Comparison of ENCODE assay signal across 8 cellular contexts in the genomic region with DNA sequence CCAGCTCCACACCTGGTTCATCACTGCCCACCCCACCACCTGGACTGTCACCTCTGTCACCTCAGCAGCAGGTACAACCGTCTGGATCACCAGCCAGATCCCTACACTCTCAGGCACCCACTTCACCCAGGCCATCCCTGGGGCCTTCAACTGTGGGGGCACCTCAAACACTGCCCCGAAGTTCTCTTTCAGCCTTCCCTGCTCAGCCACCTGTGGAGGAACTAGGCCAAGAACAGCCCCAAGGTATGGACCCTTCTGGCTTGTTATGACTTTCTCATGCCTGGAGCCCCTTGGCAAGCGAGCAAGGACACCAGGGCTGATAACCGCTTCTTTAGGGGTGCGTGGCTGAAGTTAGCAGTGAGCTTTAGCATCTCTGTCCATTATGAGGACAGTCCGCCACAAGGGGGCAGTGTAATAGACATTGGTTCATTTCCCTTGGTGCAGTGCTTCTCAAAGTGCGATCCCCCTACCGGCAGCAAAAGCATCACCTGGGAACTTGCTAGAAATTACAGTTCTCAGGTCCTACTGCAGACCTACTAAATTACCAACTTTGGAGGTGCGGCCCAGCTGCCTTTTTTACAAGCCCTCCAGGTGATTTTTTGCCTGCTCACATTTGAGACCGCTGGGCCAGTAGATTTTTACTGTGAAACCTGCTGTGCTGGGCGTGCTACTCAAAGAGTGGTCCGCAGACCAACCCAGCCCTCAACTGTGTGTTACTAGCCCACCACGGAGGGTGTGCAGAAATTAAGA. TPM values are rescaled to one million over a fixed set of nuclear protein-coding genes. Genes with fewer than 3 reads are reported as not detected.
DNase-seq lines count a peak whose midpoint lies in the region; ATAC-seq, FAIRE-seq and TF ChIP-seq lines count a peak whose summit lies in the region.

No MANE protein-coding gene starts in this region.

- no peak overlapping the region for H3K27ac ChIP-seq in SJSA1
- no peak overlapping the region for H3K27ac ChIP-seq in pancreas
- no peak overlapping the region for H3K27ac ChIP-seq in transverse colon

- 0 out of 2 replicates have a peak, but pooled peaks cover 10% of the 10 kb centered on the region for H3K27me3 ChIP-seq in SJSA1 (replicated peaks)
- no peaks in the 10 kb centered on the region for H3K27me3 ChIP-seq in pancreas
- no peaks in the 10 kb centered on the region for H3K27me3 ChIP-seq in transverse colon

- H3K36me3 ChIP-seq in SJSA1 (no peaks in the 10 kb centered on the region), pancreas (no peaks in the 10 kb centered on the region), transverse colon (no peaks in the 10 kb centered on the region)

- intact Hi-C loops in pancreas (cut with DNase I): loop anchor here in 2 of 3 donors (5.0 to 10.0 kb wide), 2 partner anchors 60 to 62 kb away; no protein-coding TSS in a partner anchor
- intact Hi-C loops in transverse colon (cut with DNase I; ENCODE audit: low total_unique reads): loop anchor here (2.0 kb wide), 1 partner anchor 58 kb away; no protein-coding TSS in a partner anchor

- DNase-seq in COLO668 (lab: John Stamatoyannopoulos, UW; ENCODE audit: unreplicated experiment): peak; percentile 84
- DNase-seq in NCI-H1048 (lab: John Stamatoyannopoulos, UW): peak; percentile 65
- DNase-seq in SJSA1 (ENCODE audit: low read depth in 1 of 2, low spot score in 2 of 2): peak; percentile 59 to 92
- peak; percentile 96 for DNase-seq in activated effector memory CD4-positive, alpha-beta T cell treated with anti-CD3 and anti-CD28 coated beads, Interleukin-2, amount 50 U/mL, for 16 hours
- peak; percentile 85 for DNase-seq in germinal center (ENCODE audit: low spot score)
- peak; percentile 77 to 92 (median 88) for DNase-seq in pancreas
- DNase-seq in transverse colon: peak; percentile 94

- TF ChIP-seq CTCF in pancreas (IDR thresholded peaks at IDR 0.05) (peak; percentile 85 to 97 (median 94)), transverse colon (IDR thresholded peaks at IDR 0.05) (peak; percentile 90 to 98 (median 97))

- peak; percentile 76 for ATAC-seq in GM21619 (IDR thresholded peaks at IDR 0.05; ENCODE audit: unreplicated experiment)
- ATAC-seq in pancreas: peak; percentile 96 to 99 (median 98)

- no peak for TF ChIP-seq POLR2A in transverse colon (IDR thresholded peaks at IDR 0.05)

- in situ Hi-C loops in transverse colon (cut with MboI; ENCODE audit: low pct_ligation_motif_present in 1 of 4, low pct_unique_long_range_greater_than_20kb in 1 of 4, low sequenced_read_pairs in 3 of 4): loop anchor here in 1 of 4 donors (10.0 kb wide), 1 partner anchor 62 kb away; no protein-coding TSS in a partner anchor

- H3K4me3 ChIP-seq in SJSA1 (no peak overlapping the region), pancreas (no peak overlapping the region), transverse colon (no peak overlapping the region)

- WGBS in pancreas, 2 donors: 27 to 28% methylated on average over 13 of the region's 13 CpGs
- 28% methylated on average over 13 of the region's 13 CpGs; no CpG with 5 or more reads in 1 of the 2 donors for WGBS in transverse colon (ENCODE audit: low coverage in 1 of 2), 2 donors

- FAIRE-seq in pancreas (lab: Jason Lieb, UNC): no peak

- H3K9me3 ChIP-seq in SJSA1 (replicated peaks) (no peaks in the 10 kb centered on the region), pancreas (no peaks in the 10 kb centered on the region), transverse colon (no peaks in the 10 kb centered on the region)

- H3K4me1 ChIP-seq in SJSA1 (replicated peaks): peaks cover 4% of the 10 kb centered on the region
- H3K4me1 ChIP-seq in pancreas: no peaks in the 10 kb centered on the region
- peaks cover 0 to 8% (median 0%) of the 10 kb centered on the region in 4 donors for H3K4me1 ChIP-seq in transverse colon

- no peak for TF ChIP-seq EP300 in transverse colon (IDR thresholded peaks at IDR 0.05; ENCODE audit: low read depth)

RNA-seq across cellular contexts. Expression of a gene that starts 32.5 kb away (rescaled TPM):
- total RNA-seq in SJSA1 (2014; rRNA removed; shearing (Covaris generic)): not detected in 2 replicates
- total RNA-seq in pancreas (under 1 TPM in 1 of 6 donors, not detected in 5; 0.12 TPM), transverse colon (1 to 10 TPM in 1 of 4 donors, under 1 TPM in 1, not detected in 2; 0.79 to 1.1 TPM)
- polyA plus RNA-seq in pancreas: not detected

RNA-seq across cellular contexts. Expression of a gene that starts 34.3 kb away (rescaled TPM):
- total RNA-seq in SJSA1 (2014; rRNA removed; shearing (Covaris generic)): not detected in 2 replicates
- total RNA-seq in pancreas (10 to 100 TPM in 2 of 6 donors, under 1 TPM in 4; 0.13 to 37.5 (median 0.38) TPM), transverse colon (10 to 100 TPM in 3 of 4 donors, 1 to 10 TPM in 1; 6.0 to 23.6 (median 14.1) TPM)
- 1 to 10 TPM in 1 of 2 donors, under 1 TPM in 1; 0.12 to 1.1 TPM for polyA plus RNA-seq in pancreas
